ENCODE assay signal across 6 cellular contexts in the genomic region with DNA sequence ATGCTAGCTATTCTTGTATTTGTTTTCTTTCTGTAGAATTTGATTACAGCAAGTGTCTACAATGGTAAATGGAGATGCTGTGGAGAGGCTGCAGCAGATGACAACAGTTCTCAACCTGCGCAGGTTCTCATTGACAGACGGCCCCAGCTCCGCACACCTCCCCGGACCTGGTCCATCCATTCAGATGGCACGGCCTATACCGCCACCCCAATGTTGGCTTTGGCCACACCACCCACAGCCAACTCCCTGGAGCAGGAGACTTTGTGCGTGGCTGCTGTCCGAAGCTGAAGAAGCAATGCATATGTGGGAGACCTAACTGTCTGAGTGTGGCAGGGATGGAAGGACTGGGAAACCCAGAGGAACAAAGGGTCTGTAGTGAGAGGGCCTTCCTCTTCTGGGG.
"Had no signal": no experiment of that assay in that cellular context is flagged by ENCODE, and none has a peak within 500 bp of the region (broad histone marks: within the 10 kb centered on the region; RNA-seq: fewer than 3 reads in every experiment).

No MANE protein-coding gene starts in this region.

- H3K27ac ChIP-seq: HL-60 had no signal

- H3K9me3 Mint-ChIP-seq: IgD-negative memory B cell had no signal

- FAIRE-seq: HepG2, HTR-8/SVneo, K562 had no signal

- DNase-seq: IMR-90 had no signal

- H3K36me3 Mint-ChIP-seq: IgD-negative memory B cell had no signal

- H3K4me3 Mint-ChIP-seq: IgD-negative memory B cell had no signal

- H3K4me3 ChIP-seq: K562 had no signal

- H3K27ac Mint-ChIP-seq: IgD-negative memory B cell had no signal

- ATAC-seq: HepG2, K562 had no signal
